ENCODE assay signal across 19 cellular contexts in genomic region chr10:7696545-7696944, GRCh38. TPM values are rescaled to one million over a fixed set of nuclear protein-coding genes. Genes with fewer than 3 reads are reported as not detected.
DNase-seq lines count a peak whose midpoint lies in the region; ATAC-seq and TF ChIP-seq lines count a peak whose summit lies in the region.
"Had no signal": no experiment of that assay in that cellular context is flagged by ENCODE, and none has a peak within 500 bp of the region (broad histone marks: within the 10 kb centered on the region; RNA-seq: fewer than 3 reads in every experiment).

No MANE protein-coding gene starts in this region.

- intact Hi-C loops in body of pancreas (cut with DNase I), result no loop called here

- H3K4me1 ChIP-seq in body of pancreas, result no peaks in the 10 kb centered on the region
- H3K4me1 ChIP-seq: foreskin keratinocyte, uterus had no signal

- peak overlapping the region; percentile 54 to 84 (median 74) for H3K27ac ChIP-seq in body of pancreas
- H3K27ac ChIP-seq: foreskin keratinocyte, KMS-11, skin epidermis, uterus had no signal

- 12 to 40% methylated on average over 3 of the region's 3 CpGs for WGBS in body of pancreas, 2 donors

- no peaks in the 10 kb centered on the region for H3K27me3 ChIP-seq in body of pancreas
- no peaks in the 10 kb centered on the region for H3K27me3 ChIP-seq in H7 (ENCODE audit: control insufficient read depth, insufficient read depth, low read length)
- H3K27me3 ChIP-seq: foreskin keratinocyte, uterus had no signal

- H3K36me3 ChIP-seq in body of pancreas (replicated peaks in 1 of 2; ENCODE audit: insufficient read depth in 1 of 2, low read depth in 2 of 2) (no peaks in the 10 kb centered on the region), H7 (replicated peaks; ENCODE audit: control insufficient read depth, insufficient read depth, low read length) (no peaks in the 10 kb centered on the region)
- H3K36me3 ChIP-seq: uterus had no signal

- no peaks in the 10 kb centered on the region for H3K9me3 ChIP-seq in body of pancreas
- H3K9me3 ChIP-seq: uterus had no signal

- peak in 1 of 3 donors; percentile 6 for TF ChIP-seq POLR2A in body of pancreas (IDR thresholded peaks at IDR 0.05)

- DNase-seq in GM03348 (ENCODE audit: low spot score) (peak; percentile 15), body of pancreas (peak; percentile 69 to 81 (median 76)), iPS-NIHi11 (ENCODE audit: low spot score) (peak; percentile 52), renal cortical epithelial cell (ENCODE audit: low read depth) (peak; percentile 92), H7 (no peak), NCI-H2107 (lab: John Stamatoyannopoulos, UW) (no peak)
- DNase-seq: activated naive CD4-positive, alpha-beta T cell treated with anti-CD3 and anti-CD28 coated beads for 36 hours; foreskin keratinocyte; GDM1; HFFc6; NCI-H1436 treated with DMSO at 0.1 percent for 48 hours; NCI-H345; T-helper 2 cell; uterus had no signal

- peak; percentile 95 for ATAC-seq in body of pancreas
- ATAC-seq in HG03432 (IDR thresholded peaks at IDR 0.05; ENCODE audit: unreplicated experiment), result no peak
- ATAC-seq in GM18498 (IDR thresholded peaks at IDR 0.05; ENCODE audit: unreplicated experiment), result no peak
- ATAC-seq: activated CD4-positive, CD25-positive, alpha-beta regulatory T cell treated with anti-CD3 and anti-CD28 coated beads, Interleukin-2, amount 50 U/mL, for 24 hours; foreskin keratinocyte had no signal

- H3K4me3 ChIP-seq in body of pancreas (no peak overlapping the region), H7 (ENCODE audit: insufficient read depth, low read depth, low read length) (no peak overlapping the region)
- H3K4me3 ChIP-seq: skin epidermis, uterus had no signal

- no peak for TF ChIP-seq CTCF in body of pancreas (IDR thresholded peaks at IDR 0.05)

RNA-seq across cellular contexts. Expression of gene ITIH2, which starts 6.6 kb away (rescaled TPM):
- total RNA-seq in body of pancreas (not detected), renal cortical epithelial cell (0.10 and 1.2 TPM in 2 replicates)
- not detected in 2 replicates for total RNA-seq in H7 (2014; rRNA removed; shearing (Covaris generic))
- total RNA-seq: activated naive CD4-positive, alpha-beta T cell treated with anti-CD3 and anti-CD28 coated beads for 36 hours; foreskin keratinocyte; HFFc6 had no signal

RNA-seq across cellular contexts. Expression of gene ITIH5, which starts 29.8 kb away (rescaled TPM):
- total RNA-seq in body of pancreas (1 to 10 TPM; 8.6 to 9.9 TPM), renal cortical epithelial cell (0.52 and 11.1 TPM in 2 replicates)
- 0.67 and 1.9 TPM in 2 replicates for total RNA-seq in H7 (2014; rRNA removed; shearing (Covaris generic))
- total RNA-seq: activated naive CD4-positive, alpha-beta T cell treated with anti-CD3 and anti-CD28 coated beads for 36 hours; foreskin keratinocyte; HFFc6 had no signal

Comparison
In these comparisons a context has a peak if more than half of its experiments do, and no peak if none do; other contexts are left out.
1. DNase-seq: peak in GM03348 (single experiment), body of pancreas (4 of 4), iPS-NIHi11 (single experiment) and renal cortical epithelial cell (single experiment); none in H7 (single experiment) and NCI-H2107 (single experiment).